In genomic region chr2:55961318-55961911, GRCh38 we compare ENCODE assay signal across 8 cellular contexts. TPM values are rescaled to one million over a fixed set of nuclear protein-coding genes. Genes with fewer than 3 reads are reported as not detected.
DNase-seq lines count a peak whose midpoint lies in the region; ATAC-seq and TF ChIP-seq lines count a peak whose summit lies in the region.

No MANE protein-coding gene starts in this region.

- no peak overlapping the region for H3K9ac ChIP-seq in Loucy (ENCODE audit: low read depth, low read length, poor library complexity, severe bottlenecking)

- no peak overlapping the region for H3K27ac ChIP-seq in CD4-positive, alpha-beta memory T cell (ENCODE audit: low read depth, low read length)

- H3K4me1 Mint-ChIP-seq in glutamatergic neuron (ENCODE audit: low read depth, unreplicated experiment), result no peaks in the 10 kb centered on the region
- no peaks in the 10 kb centered on the region for H3K4me1 Mint-ChIP-seq in CD4-positive, alpha-beta memory T cell

- TF ChIP-seq CTCF in Loucy (conservative IDR thresholded peaks at IDR 0.05; ENCODE audit: low read length) (peak; percentile 87), glutamatergic neuron (IDR thresholded peaks at IDR 0.05; ENCODE audit: partially characterized antibody, unreplicated experiment) (peak; percentile 71)

- H3K4me2 ChIP-seq in Loucy (ENCODE audit: low read depth, low read length, poor library complexity, severe bottlenecking), result peak overlapping the region; percentile 29

- H3K79me2 ChIP-seq in Loucy (ENCODE audit: insufficient read depth, low read length), result no peaks in the 10 kb centered on the region

- H3K4me3 Mint-ChIP-seq in glutamatergic neuron (ENCODE audit: unreplicated experiment), result no peak overlapping the region
- no peak overlapping the region for H3K4me3 Mint-ChIP-seq in CD4-positive, alpha-beta memory T cell

- no peaks in the 10 kb centered on the region for H3F3A ChIP-seq in Loucy (ENCODE audit: low read depth)

- H3K27me3 ChIP-seq in Loucy (ENCODE audit: insufficient read depth, low read length, poor library complexity, severe bottlenecking), result no peaks in the 10 kb centered on the region
- H3K27me3 ChIP-seq in CD4-positive, alpha-beta memory T cell (ENCODE audit: insufficient read depth, low read length), result no peaks in the 10 kb centered on the region

- H2AFZ ChIP-seq in Loucy (ENCODE audit: low read length), result no peak overlapping the region

- H3K4me1 ChIP-seq in Loucy (ENCODE audit: insufficient read depth, low read length, poor library complexity, severe bottlenecking), result peaks cover 10% of the 10 kb centered on the region
- H3K4me1 ChIP-seq in CD4-positive, alpha-beta memory T cell (ENCODE audit: insufficient read depth, low read length), result no peaks in the 10 kb centered on the region

- CTCF ChIA-PET in CD4-positive, alpha-beta memory T cell (lab: Charles Lee; ENCODE audit: partially characterized antibody), result interaction anchor here (1.5 kb wide), 1 partner anchor 243 kb away, joined by 3 read pairs; no protein-coding TSS in a partner anchor

- POLR2A ChIA-PET in CD4-positive, alpha-beta memory T cell (lab: Charles Lee; ENCODE audit: partially characterized antibody), result no interaction called here

- intact Hi-C loops in CD4-positive, alpha-beta memory T cell (cut with micrococcal nuclease), result no loop called here

- no peaks in the 10 kb centered on the region for H3K9me2 ChIP-seq in Loucy (replicated peaks; ENCODE audit: low read depth, low read length)

- no peaks in the 10 kb centered on the region for H3K36me3 Mint-ChIP-seq in glutamatergic neuron (ENCODE audit: unreplicated experiment)
- no peaks in the 10 kb centered on the region for H3K36me3 Mint-ChIP-seq in CD4-positive, alpha-beta memory T cell

- H3K9me3 Mint-ChIP-seq in glutamatergic neuron (ENCODE audit: unreplicated experiment), result no peaks in the 10 kb centered on the region
- peaks cover 0 to 3% (median 0%) of the 10 kb centered on the region in 8 donors for H3K9me3 Mint-ChIP-seq in CD4-positive, alpha-beta memory T cell

- H4K20me1 ChIP-seq in Loucy (ENCODE audit: insufficient read depth, low read length, poor library complexity, severe bottlenecking), result no peaks in the 10 kb centered on the region

- H3K4me3 ChIP-seq in Loucy (ENCODE audit: low read length, poor library complexity, severe bottlenecking), result no peak overlapping the region
- H3K4me3 ChIP-seq in CD4-positive, alpha-beta memory T cell (ENCODE audit: low read length in 2 of 2), result no peak overlapping the region

- DNase-seq in AG08396 (ENCODE audit: low spot score) (peak; percentile 29), SW480 (ENCODE audit: low spot score) (peak; percentile 53), glutamatergic neuron (no peak), superior temporal gyrus (ENCODE audit: extremely low spot score) (peak; percentile 85)
- no peak for DNase-seq in CD4-positive, alpha-beta memory T cell

- no peaks in the 10 kb centered on the region for H3K36me3 ChIP-seq in Loucy (ENCODE audit: insufficient read depth, low read length)
- no peaks in the 10 kb centered on the region for H3K36me3 ChIP-seq in CD4-positive, alpha-beta memory T cell (ENCODE audit: insufficient read depth, low read length)

- peak; percentile 55 for ATAC-seq in GM18498 (IDR thresholded peaks at IDR 0.05; ENCODE audit: unreplicated experiment)
- ATAC-seq in GM18909 (IDR thresholded peaks at IDR 0.05; ENCODE audit: poor library complexity, unreplicated experiment), result no peak

- H3K27ac Mint-ChIP-seq in glutamatergic neuron (ENCODE audit: unreplicated experiment), result no peak overlapping the region
- H3K27ac Mint-ChIP-seq in CD4-positive, alpha-beta memory T cell, result no peak overlapping the region

- no peaks in the 10 kb centered on the region for H3K27me3 Mint-ChIP-seq in glutamatergic neuron (ENCODE audit: unreplicated experiment)
- H3K27me3 Mint-ChIP-seq in CD4-positive, alpha-beta memory T cell, result peaks cover 0 to 2% of the 10 kb centered on the region in 2 donors

- no peaks in the 10 kb centered on the region for H3K9me3 ChIP-seq in Loucy (ENCODE audit: insufficient read depth, low read depth, low read length)
- no peaks in the 10 kb centered on the region for H3K9me3 ChIP-seq in CD4-positive, alpha-beta memory T cell (ENCODE audit: control insufficient read depth in 1 of 2, low read length in 2 of 2)

RNA-seq across cellular contexts. Expression of gene EFEMP1, which starts 37.8 kb away (rescaled TPM):
- 1.2 TPM for total RNA-seq in glutamatergic neuron (ENCODE audit: unreplicated experiment)
- not detected for total RNA-seq in CD4-positive, alpha-beta memory T cell
- not detected for polyA plus RNA-seq in CD4-positive, alpha-beta memory T cell

Comparison
In these comparisons a context has a peak if more than half of its experiments do, and no peak if none do; other contexts are left out.
1. DNase-seq: peak in AG08396 (single experiment), SW480 (single experiment) and superior temporal gyrus (single experiment); none in glutamatergic neuron (single experiment) and CD4-positive, alpha-beta memory T cell (0 of 5).